1 cellular context compared by ENCODE assay signal in genomic region chr14:33987565-33988080, GRCh38.
TF ChIP-seq lines count a peak whose summit lies in the region.

No MANE protein-coding gene starts in this region.

TF ChIP-seq in IMR-90, 13 proteins besides CTCF, POLR2A, EP300 and RAD21 (continued from another document):
- TF ChIP-seq, protein P1, sequence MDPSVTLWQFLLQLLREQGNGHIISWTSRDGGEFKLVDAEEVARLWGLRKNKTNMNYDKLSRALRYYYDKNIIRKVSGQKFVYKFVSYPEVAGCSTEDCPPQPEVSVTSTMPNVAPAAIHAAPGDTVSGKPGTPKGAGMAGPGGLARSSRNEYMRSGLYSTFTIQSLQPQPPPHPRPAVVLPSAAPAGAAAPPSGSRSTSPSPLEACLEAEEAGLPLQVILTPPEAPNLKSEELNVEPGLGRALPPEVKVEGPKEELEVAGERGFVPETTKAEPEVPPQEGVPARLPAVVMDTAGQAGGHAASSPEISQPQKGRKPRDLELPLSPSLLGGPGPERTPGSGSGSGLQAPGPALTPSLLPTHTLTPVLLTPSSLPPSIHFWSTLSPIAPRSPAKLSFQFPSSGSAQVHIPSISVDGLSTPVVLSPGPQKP (IDR thresholded peaks at IDR 0.05; ENCODE audit: borderline replicate concordance, low read depth, low read length) = no peak
- no peak for TF ChIP-seq BHLHE40 (IDR thresholded peaks at IDR 0.05; ENCODE audit: low read depth, low read length)
- no peak for TF ChIP-seq CHD1 (IDR thresholded peaks at IDR 0.05; ENCODE audit: low read depth, low read length)
